Comparison of ENCODE assay signal across 8 cellular contexts in the genomic region with DNA sequence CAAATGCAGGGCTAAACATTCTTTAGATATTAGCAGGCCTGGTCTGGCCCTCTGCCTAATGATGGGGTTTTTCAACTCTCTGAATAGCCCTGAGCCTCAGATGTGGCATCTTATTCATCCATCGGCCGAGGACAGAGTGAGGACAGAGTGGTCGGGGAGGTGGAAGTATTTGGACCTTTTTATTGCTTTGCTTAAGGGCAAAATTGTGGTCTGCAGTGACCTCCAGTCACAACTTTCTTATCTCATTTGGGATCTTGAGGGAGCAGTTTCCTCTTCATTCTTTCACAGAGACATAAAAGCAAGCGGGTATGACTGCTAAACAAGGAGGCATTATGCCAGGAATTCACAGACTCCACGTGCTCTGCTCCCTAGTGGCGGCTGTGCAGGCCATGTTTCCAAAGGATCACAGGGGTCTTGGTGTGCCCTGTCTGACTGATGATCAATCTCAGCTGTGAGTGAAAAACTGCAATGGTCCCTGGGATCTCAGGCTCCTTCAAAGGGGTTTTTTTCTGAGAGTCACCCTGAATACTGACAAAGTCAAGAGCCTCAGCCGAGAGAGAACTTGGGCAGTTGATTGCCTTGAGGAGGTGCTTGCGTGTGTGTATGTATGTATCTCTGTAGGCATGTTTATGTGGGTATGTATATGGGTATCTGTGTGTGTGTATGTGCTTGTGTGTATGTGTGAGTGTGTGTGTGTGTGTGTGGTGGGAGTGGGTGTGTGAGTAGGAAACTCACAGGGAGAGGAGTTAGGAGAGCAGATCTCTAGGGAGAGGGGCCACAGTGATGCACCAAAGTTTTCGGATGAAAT. TPM values are rescaled to one million over a fixed set of nuclear protein-coding genes. Genes with fewer than 3 reads are reported as not detected.
DNase-seq lines count a peak whose midpoint lies in the region; ATAC-seq and TF ChIP-seq lines count a peak whose summit lies in the region.

No MANE protein-coding gene starts in this region.

- H3K4me3 ChIP-seq in AG09309 (ENCODE audit: control insufficient read depth, low read depth, low read length), result no peak overlapping the region
- H3K4me3 ChIP-seq in cardiac fibroblast (replicated peaks in 1 of 2; ENCODE audit: low read depth in 2 of 2, low read length in 2 of 2), result no peak overlapping the region
- no peak overlapping the region for H3K4me3 ChIP-seq in lower lobe of right lung

- no peaks in the 10 kb centered on the region for H3K36me3 ChIP-seq in lower lobe of right lung

- no peaks in the 10 kb centered on the region for H3K9me3 ChIP-seq in lower lobe of right lung

- peak; percentile 98 for DNase-seq in AG09309 (ENCODE audit: low read depth)
- peak; percentile 82 to 86 for DNase-seq in cardiac fibroblast (ENCODE audit: low read depth in 2 of 2)
- no peak for DNase-seq in lower lobe of right lung

- H3K27ac ChIP-seq in lower lobe of right lung, result no peak overlapping the region

- TF ChIP-seq CTCF in AG09309 (IDR thresholded peaks at IDR 0.05; ENCODE audit: control insufficient read depth, insufficient read depth, low read depth, low read length, missing control alignments), result peak; percentile 42
- 0 out of 2 replicates have a peak, but pooled peaks have one; percentile 20 for TF ChIP-seq CTCF in LNCAP (IDR thresholded peaks at IDR 0.05)
- TF ChIP-seq CTCF in cardiac fibroblast (IDR thresholded peaks at IDR 0.05; ENCODE audit: low read depth, low read length), result no peak
- TF ChIP-seq CTCF in lower lobe of right lung (IDR thresholded peaks at IDR 0.05), result no peak

- ATAC-seq in lower lobe of right lung, result peak; percentile 47 to 60
- no peak for ATAC-seq in GM18868 (IDR thresholded peaks at IDR 0.05; ENCODE audit: unreplicated experiment)
- ATAC-seq in GM18519 (IDR thresholded peaks at IDR 0.05; ENCODE audit: low FRiP score, unreplicated experiment), result no peak
- no peak for ATAC-seq in GM21576 (IDR thresholded peaks at IDR 0.05; ENCODE audit: unreplicated experiment)
- ATAC-seq in GM18520 (IDR thresholded peaks at IDR 0.05; ENCODE audit: unreplicated experiment), result no peak

- intact Hi-C loops in lower lobe of right lung (cut with DNase I), result no loop called here

- H3K27me3 ChIP-seq in lower lobe of right lung (ENCODE audit: low read depth), result no peaks in the 10 kb centered on the region

- H3K4me1 ChIP-seq in lower lobe of right lung, result no peaks in the 10 kb centered on the region

RNA-seq across cellular contexts. Expression of a gene that starts 47.6 kb away (rescaled TPM):
- total RNA-seq in lower lobe of right lung, result 14.6 TPM

Comparison
In these comparisons a context has a peak if more than half of its experiments do, and no peak if none do; other contexts are left out.
1. CTCF ChIP-seq: peak in AG09309 (single experiment) and LNCAP (single experiment); none in cardiac fibroblast (single experiment) and lower lobe of right lung (single experiment).
2. ATAC-seq: peak in lower lobe of right lung (2 of 2); none in GM18868 (single experiment), GM18519 (single experiment), GM21576 (single experiment) and GM18520 (single experiment).